ENCODE assay signal across 30 cellular contexts in genomic region chr15:58200739-58201138, GRCh38.
"Had no signal": no experiment of that assay in that cellular context is flagged by ENCODE, and none has a peak within 500 bp of the region (broad histone marks: within the 10 kb centered on the region; RNA-seq: fewer than 3 reads in every experiment).

No MANE protein-coding gene starts in this region.

- H3K27me3 ChIP-seq: ascending aorta, body of pancreas, Peyer's patch, SJCRH30 had no signal

- H3K9me3 ChIP-seq: ascending aorta, body of pancreas, Peyer's patch, SJCRH30, SK-N-SH had no signal

- H3K4me3 ChIP-seq: ascending aorta, body of pancreas, Peyer's patch, SJCRH30 had no signal

- ATAC-seq: activated CD4-positive, CD25-positive, alpha-beta regulatory T cell treated with anti-CD3 and anti-CD28 coated beads, Interleukin-2, amount 50 U/mL, for 24 hours; activated CD8-positive, alpha-beta T cell treated with anti-CD3 and anti-CD28 coated beads for 36 hours; activated T-cell treated with anti-CD3 and anti-CD28 coated beads, Interleukin-2, amount 50 U/mL, for 72 hours; body of pancreas had no signal

- H3K9ac ChIP-seq: SK-N-SH had no signal

- H3K27ac ChIP-seq: ascending aorta, body of pancreas, Peyer's patch, RWPE1, SJCRH30, WERI-Rb-1 had no signal

- DNase-seq: activated CD4-positive, alpha-beta T cell treated with anti-CD3 and anti-CD28 coated beads for 4 hours; activated CD8-positive, alpha-beta memory T cell treated with anti-CD3 and anti-CD28 coated beads, Interleukin-2, amount 50 U/mL, for 4 hours; activated CD8-positive, alpha-beta T cell treated with anti-CD3 and anti-CD28 coated beads for 36 hours; activated gamma-delta T cell treated with Interleukin-2 at 50 U/mL for 16 hours; activated naive CD4-positive, alpha-beta T cell treated with anti-CD3 and anti-CD28 coated beads, Interleukin-2, amount 50 U/mL, for 16 hours; activated naive CD8-positive, alpha-beta T cell treated with anti-CD3 and anti-CD28 coated beads, Interleukin-2, amount 10 ng/mL, durations not matched to agents 7 days and 5 days; activated T-cell treated with anti-CD3 and anti-CD28 coated beads, Interleukin-2, amount 50 U/mL, for 72 hours; body of pancreas; central memory CD4-positive, alpha-beta T cell; Karpas-422; MM.1S; NCI-H1105 treated with DMSO at 0.1 percent for 48 hours; NCI-H146; NCI-H187 treated with DMSO at 0.1 percent for 48 hours; NCI-H2081 treated with DMSO at 0.1 percent for 48 hours; NCI-H2171; NCI-H2227 treated with DMSO at 0.1 percent for 48 hours; NCI-H446 treated with DMSO at 0.1 percent for 48 hours; NCI-H526; NCI-H82; Peyer's patch; Right ventricle myocardium superior; SJCRH30; SK-N-SH; T-helper 1 cell; WERI-Rb-1 had no signal

- H3K4me1 ChIP-seq: ascending aorta, body of pancreas, Peyer's patch, SJCRH30 had no signal

- FAIRE-seq: bronchial epithelial cell had no signal

- H3K36me3 ChIP-seq: ascending aorta, Peyer's patch, SJCRH30, WERI-Rb-1 had no signal
